11 cellular contexts compared by ENCODE assay signal in genomic region chr15:88627463-88627862, GRCh38. TPM values are rescaled to one million over a fixed set of nuclear protein-coding genes. Genes with fewer than 3 reads are reported as not detected.
A peak's percentile ranks its signal among the peaks of the same experiment; 100 is the strongest.
DNase-seq lines count a peak whose midpoint lies in the region; ATAC-seq and TF ChIP-seq lines count a peak whose summit lies in the region.
"Had no signal": no experiment of that assay in that cellular context is flagged by ENCODE, and none has a peak within 500 bp of the region (broad histone marks: within the 10 kb centered on the region; RNA-seq: fewer than 3 reads in every experiment).

No MANE protein-coding gene starts in this region.

- CTCF ChIA-PET in activated CD8-positive, alpha-beta memory T cell treated with anti-CD3 and anti-CD28 coated beads, Interleukin-2, amount 10 ng/mL, durations not matched to agents 7 days and 5 days (lab: Charles Lee): interaction anchor here (1.2 to 5.1 kb wide), 3 partner anchors 20 to 37 kb away, joined by 3 to 43 read pairs (median 5); no protein-coding TSS in a partner anchor
- CTCF ChIA-PET in MCF 10A (lab: Yijun Ruan, JAX): no interaction called here

- H3K27me3 ChIP-seq in DND-41 (ENCODE audit: insufficient read depth, low read length, poor library complexity) (no peaks in the 10 kb centered on the region), left ventricle myocardium inferior (ENCODE audit: low read depth) (no peaks in the 10 kb centered on the region)
- H3K27me3 ChIP-seq: tibial nerve had no signal

- H3K9ac ChIP-seq in DND-41 (ENCODE audit: low read depth, low read length): no peak overlapping the region

- no peak overlapping the region; the same call in 1 of the 2 replicates for H3K27ac ChIP-seq in DND-41 (ENCODE audit: low read length)
- H3K27ac ChIP-seq in left ventricle myocardium inferior (replicated peaks): no peak overlapping the region

- no peaks in the 10 kb centered on the region for H3K27me3 Mint-ChIP-seq in activated CD8-positive, alpha-beta memory T cell treated with anti-CD3 and anti-CD28 coated beads, Interleukin-2, amount 10 ng/mL, durations not matched to agents 7 days and 5 days
- no peaks in the 10 kb centered on the region for H3K27me3 Mint-ChIP-seq in MCF 10A (ENCODE audit: insufficient read depth, unreplicated experiment)

- BruUV-seq in MCF 10A (replicated peaks; lab: Mats Ljungman, UMichigan): no TSS peak

- intact Hi-C loops in left colon (cut with DNase I, micrococcal nuclease) (loop anchor here in 1 of 2 donors (10.0 kb wide), 1 partner anchor 153 kb away; no protein-coding TSS in a partner anchor), left ventricle myocardium inferior (cut with micrococcal nuclease) (no loop called here), MCF 10A (cut with micrococcal nuclease) (no loop called here)

- H3K79me2 ChIP-seq in DND-41 (ENCODE audit: insufficient read depth, low read length): peaks cover 84% of the 10 kb centered on the region

- H3K4me3 Mint-ChIP-seq in activated CD8-positive, alpha-beta memory T cell treated with anti-CD3 and anti-CD28 coated beads, Interleukin-2, amount 10 ng/mL, durations not matched to agents 7 days and 5 days: peak overlapping the region; percentile 55
- H3K4me3 Mint-ChIP-seq in MCF 10A (ENCODE audit: unreplicated experiment): no peak overlapping the region

- TF ChIP-seq CTCF in DND-41 (IDR thresholded peaks at IDR 0.05; ENCODE audit: borderline replicate concordance, extremely low read depth, low read length, poor library complexity, severe bottlenecking): no peak
- TF ChIP-seq CTCF in left ventricle myocardium inferior (IDR thresholded peaks at IDR 0.05; ENCODE audit: borderline replicate concordance): no peak
- TF ChIP-seq CTCF in MCF 10A (IDR thresholded peaks at IDR 0.05; ENCODE audit: unreplicated experiment): no peak

- peak overlapping the region; percentile 87 for H3K27ac Mint-ChIP-seq in activated CD8-positive, alpha-beta memory T cell treated with anti-CD3 and anti-CD28 coated beads, Interleukin-2, amount 10 ng/mL, durations not matched to agents 7 days and 5 days
- no peak overlapping the region for H3K27ac Mint-ChIP-seq in MCF 10A (ENCODE audit: low read depth, unreplicated experiment)

- no peak overlapping the region for H2AFZ ChIP-seq in DND-41 (ENCODE audit: low read depth, low read length)

- H3K9me3 Mint-ChIP-seq in activated CD8-positive, alpha-beta memory T cell treated with anti-CD3 and anti-CD28 coated beads, Interleukin-2, amount 10 ng/mL, durations not matched to agents 7 days and 5 days (ENCODE audit: low read depth): no peaks in the 10 kb centered on the region
- H3K9me3 Mint-ChIP-seq in MCF 10A (ENCODE audit: unreplicated experiment): no peaks in the 10 kb centered on the region

- H3K36me3 ChIP-seq in DND-41 (ENCODE audit: insufficient read depth, low read length) (peaks cover 83% of the 10 kb centered on the region), left ventricle myocardium inferior (peaks cover 62% of the 10 kb centered on the region)

- H4K20me1 ChIP-seq in DND-41 (ENCODE audit: insufficient read depth, low read length): peaks cover 77% of the 10 kb centered on the region

- ATAC-seq in DND-41 (ENCODE audit: insufficient read depth, low read depth) (peak; percentile 54; the same call in 2 of the 3 replicates), HG03175 (IDR thresholded peaks at IDR 0.05; ENCODE audit: unreplicated experiment) (peak; percentile 31), left colon (peak; percentile 64), GM18861 (IDR thresholded peaks at IDR 0.05; ENCODE audit: unreplicated experiment) (no peak), HG03457 (IDR thresholded peaks at IDR 0.05; ENCODE audit: unreplicated experiment) (no peak)
- peak; percentile 70 for ATAC-seq in activated CD8-positive, alpha-beta memory T cell treated with anti-CD3 and anti-CD28 coated beads, Interleukin-2, amount 10 ng/mL, durations not matched to agents 7 days and 5 days
- ATAC-seq: K562 had no signal

- H3K9me3 ChIP-seq in DND-41 (ENCODE audit: insufficient read depth, low read length, severe bottlenecking): no peaks in the 10 kb centered on the region
- no peaks in the 10 kb centered on the region for H3K9me3 ChIP-seq in left ventricle myocardium inferior (replicated peaks)
- H3K9me3 ChIP-seq: tibial nerve had no signal

- peaks cover 92% of the 10 kb centered on the region for H3K4me1 Mint-ChIP-seq in activated CD8-positive, alpha-beta memory T cell treated with anti-CD3 and anti-CD28 coated beads, Interleukin-2, amount 10 ng/mL, durations not matched to agents 7 days and 5 days
- peaks cover 56% of the 10 kb centered on the region for H3K4me1 Mint-ChIP-seq in MCF 10A (ENCODE audit: insufficient read depth, unreplicated experiment)

- H3K4me3 ChIP-seq in DND-41 (ENCODE audit: low read depth in 1 of 2, low read length in 2 of 2) (no peak overlapping the region), left ventricle myocardium inferior (no peak overlapping the region)
- H3K4me3 ChIP-seq: K562, tibial nerve had no signal

- peaks cover 53% of the 10 kb centered on the region for H3K4me1 ChIP-seq in DND-41 (ENCODE audit: insufficient read depth, low read length)
- H3K4me1 ChIP-seq in left ventricle myocardium inferior: peaks cover 61% of the 10 kb centered on the region

- POLR2A ChIA-PET in MCF 10A (lab: Yijun Ruan, JAX): interaction anchor here (1.6 kb wide), 1 partner anchor 8 kb away, joined by 7 read pairs; no protein-coding TSS in a partner anchor

- DNase-seq in DND-41: peak; percentile 45
- DNase-seq in activated CD8-positive, alpha-beta memory T cell treated with anti-CD3 and anti-CD28 coated beads, Interleukin-2, amount 10 ng/mL, durations not matched to agents 7 days and 5 days: peak; percentile 90
- DNase-seq in left colon: peak; percentile 62 to 71
- DNase-seq in left ventricle myocardium inferior: no peak
- DNase-seq in MCF 10A (ENCODE audit: unreplicated experiment): no peak
- DNase-seq: DMS79 treated with DMSO at 0.1 percent for 48 hours had no signal

- H3K4me2 ChIP-seq in DND-41 (ENCODE audit: insufficient read depth, low read length): peak overlapping the region; percentile 19; the same call in 1 of the 2 replicates

- H3K36me3 Mint-ChIP-seq in activated CD8-positive, alpha-beta memory T cell treated with anti-CD3 and anti-CD28 coated beads, Interleukin-2, amount 10 ng/mL, durations not matched to agents 7 days and 5 days: peaks cover 80% of the 10 kb centered on the region
- H3K36me3 Mint-ChIP-seq in MCF 10A (ENCODE audit: insufficient read depth, unreplicated experiment): peaks cover 72% of the 10 kb centered on the region

RNA-seq across cellular contexts. Expression of gene AEN, which starts 6.3 kb away (rescaled TPM):
- total RNA-seq in activated CD8-positive, alpha-beta memory T cell treated with anti-CD3 and anti-CD28 coated beads, Interleukin-2, amount 10 ng/mL, durations not matched to agents 7 days and 5 days: 10 to 100 TPM; 55.7 to 57.4 TPM
- total RNA-seq in left colon: 10 to 100 TPM; 11.4 to 16.9 TPM
- 10.3 TPM for total RNA-seq in left ventricle myocardium inferior
- 48.7 and 67.6 TPM in 2 replicates for total RNA-seq in MCF 10A (2022)

RNA-seq across cellular contexts. Expression of gene ISG20, which starts 11.4 kb away (rescaled TPM):
- total RNA-seq in activated CD8-positive, alpha-beta memory T cell treated with anti-CD3 and anti-CD28 coated beads, Interleukin-2, amount 10 ng/mL, durations not matched to agents 7 days and 5 days: 100 to 1,000 TPM; 155 to 379 TPM
- total RNA-seq in left colon: 10 to 100 TPM; 46.2 to 85.5 TPM
- 3.1 TPM for total RNA-seq in left ventricle myocardium inferior
- total RNA-seq in MCF 10A (2022): 9.7 and 20.0 TPM in 2 replicates

Comparison
In these comparisons a context has a peak if more than half of its experiments do, and no peak if none do; other contexts are left out.
1. ATAC-seq: peak in DND-41 (single experiment), HG03175 (single experiment), activated CD8-positive, alpha-beta memory T cell treated with anti-CD3 and anti-CD28 coated beads, Interleukin-2, amount 10 ng/mL, durations not matched to agents 7 days and 5 days (single experiment) and left colon (single experiment); none in GM18861 (single experiment) and HG03457 (single experiment).
2. DNase-seq: peak in DND-41 (single experiment), activated CD8-positive, alpha-beta memory T cell treated with anti-CD3 and anti-CD28 coated beads, Interleukin-2, amount 10 ng/mL, durations not matched to agents 7 days and 5 days (single experiment) and left colon (2 of 2); none in left ventricle myocardium inferior (single experiment) and MCF 10A (single experiment).